ENCODE assay signal across 8 cellular contexts in genomic region chr1:38013027-38013588, GRCh38. TPM values are rescaled to one million over a fixed set of nuclear protein-coding genes. Genes with fewer than 3 reads are reported as not detected.
A peak's percentile ranks its signal among the peaks of the same experiment; 100 is the strongest.
DNase-seq lines count a peak whose midpoint lies in the region; ATAC-seq and TF ChIP-seq lines count a peak whose summit lies in the region.

No MANE protein-coding gene starts in this region.

- peaks cover 46% of the 10 kb centered on the region for H3K4me1 Mint-ChIP-seq in activated CD4-positive, alpha-beta T cell treated with anti-CD3 and anti-CD28 coated beads, Interleukin-2, amount 10 ng/mL, durations not matched to agents 24 days and 14 days
- peaks cover 27% of the 10 kb centered on the region for H3K4me1 Mint-ChIP-seq in type B pancreatic cell (ENCODE audit: unreplicated experiment)

- H3K9me3 ChIP-seq in MG63, result no peaks in the 10 kb centered on the region
- H3K9me3 ChIP-seq in breast epithelium, result no peaks in the 10 kb centered on the region

- no peak for TF ChIP-seq CTCF in breast epithelium (IDR thresholded peaks at IDR 0.05)
- TF ChIP-seq CTCF in lower leg skin (IDR thresholded peaks at IDR 0.05), result no peak
- TF ChIP-seq CTCF in type B pancreatic cell (conservative IDR thresholded peaks at IDR 0.05), result no peak

- no peaks in the 10 kb centered on the region for H3K27me3 ChIP-seq in MG63
- no peaks in the 10 kb centered on the region for H3K27me3 ChIP-seq in breast epithelium

- ATAC-seq in HG02759 (IDR thresholded peaks at IDR 0.05; ENCODE audit: unreplicated experiment), result no peak

- TF ChIP-seq POLR2A in breast epithelium (IDR thresholded peaks at IDR 0.05), result no peak
- no peak for TF ChIP-seq POLR2A in lower leg skin (IDR thresholded peaks at IDR 0.05)

- peak overlapping the region; percentile 95 for H3K27ac Mint-ChIP-seq in activated CD4-positive, alpha-beta T cell treated with anti-CD3 and anti-CD28 coated beads, Interleukin-2, amount 10 ng/mL, durations not matched to agents 24 days and 14 days
- H3K27ac Mint-ChIP-seq in type B pancreatic cell, result peak overlapping the region; percentile 98

- H3K36me3 Mint-ChIP-seq in activated CD4-positive, alpha-beta T cell treated with anti-CD3 and anti-CD28 coated beads, Interleukin-2, amount 10 ng/mL, durations not matched to agents 24 days and 14 days (ENCODE audit: low read depth), result peaks cover 32% of the 10 kb centered on the region
- no peaks in the 10 kb centered on the region for H3K36me3 Mint-ChIP-seq in type B pancreatic cell

- DNase-seq in activated CD4-positive, alpha-beta T cell treated with anti-CD3 and anti-CD28 coated beads, Interleukin-2, amount 10 ng/mL, durations not matched to agents 24 days and 14 days, result no peak
- DNase-seq in activated CD4-positive, alpha-beta T cell treated with anti-CD3 and anti-CD28 coated beads for 4 hours, result no peak
- DNase-seq in MG63, result peak; percentile 28
- no peak for DNase-seq in breast epithelium (ENCODE audit: low spot score in 2 of 2)
- DNase-seq in lower leg skin (ENCODE audit: low spot score in 2 of 2), result no peak
- no peak for DNase-seq in type B pancreatic cell (ENCODE audit: extremely low spot score, unreplicated experiment)
- no peak for DNase-seq in AML-193 (lab: John Stamatoyannopoulos, UW)

- WGBS in lower leg skin, 2 donors, result 6 to 7% methylated on average over 8 of the region's 8 CpGs

- H3K4me3 Mint-ChIP-seq in activated CD4-positive, alpha-beta T cell treated with anti-CD3 and anti-CD28 coated beads, Interleukin-2, amount 10 ng/mL, durations not matched to agents 24 days and 14 days, result peak overlapping the region; percentile 92
- peak overlapping the region; percentile 97 for H3K4me3 Mint-ChIP-seq in type B pancreatic cell

- H3K27me3 Mint-ChIP-seq in activated CD4-positive, alpha-beta T cell treated with anti-CD3 and anti-CD28 coated beads, Interleukin-2, amount 10 ng/mL, durations not matched to agents 24 days and 14 days, result no peaks in the 10 kb centered on the region
- peaks cover 2% of the 10 kb centered on the region for H3K27me3 Mint-ChIP-seq in type B pancreatic cell

- H3K4me3 ChIP-seq in MG63, result peak overlapping the region; percentile 99
- H3K4me3 ChIP-seq in breast epithelium, result peak overlapping the region; percentile 80 to 93 (median 82)
- H3K4me3 ChIP-seq in lower leg skin (ENCODE audit: low read depth, poor library complexity, severe bottlenecking), result peak overlapping the region; percentile 55

- H3K36me3 ChIP-seq in MG63 (peaks cover 46% of the 10 kb centered on the region), breast epithelium (no peaks in the 10 kb centered on the region)

- no peaks in the 10 kb centered on the region for H3K9me3 Mint-ChIP-seq in activated CD4-positive, alpha-beta T cell treated with anti-CD3 and anti-CD28 coated beads, Interleukin-2, amount 10 ng/mL, durations not matched to agents 24 days and 14 days
- no peaks in the 10 kb centered on the region for H3K9me3 Mint-ChIP-seq in type B pancreatic cell

- peaks cover 3 to 9% of the 10 kb centered on the region in 2 donors for H3K4me1 ChIP-seq in breast epithelium

- intact Hi-C loops in activated CD4-positive, alpha-beta T cell treated with anti-CD3 and anti-CD28 coated beads, Interleukin-2, amount 10 ng/mL, durations not matched to agents 24 days and 14 days (cut with micrococcal nuclease), result loop anchor here (2.0 to 5.0 kb wide), 2 partner anchors 320 to 536 kb away; partner anchors contain the start of gene CDCA8
- intact Hi-C loops in breast epithelium (cut with DNase I; ENCODE audit: low total_unique reads), result no loop called here
- intact Hi-C loops in lower leg skin (cut with DNase I; ENCODE audit: low total_unique reads), result no loop called here

- H3K27ac ChIP-seq in breast epithelium, result peak overlapping the region; percentile 94 to 97

RNA-seq across cellular contexts. Expression of gene UTP11, which starts 0.6 kb away (rescaled TPM):
- total RNA-seq in activated CD4-positive, alpha-beta T cell treated with anti-CD3 and anti-CD28 coated beads, Interleukin-2, amount 10 ng/mL, durations not matched to agents 24 days and 14 days, result 99.5 and 111 TPM in 2 replicates
- 101 and 200 TPM in 2 replicates for total RNA-seq in MG63 (2014; rRNA removed; shearing (Covaris generic); ENCODE audit: low replicate concordance)
- total RNA-seq in breast epithelium (10 to 100 TPM; 22.6 to 29.2 (median 25.6) TPM), lower leg skin (10 to 100 TPM; 34.6 to 49.8 (median 37.9) TPM), type B pancreatic cell (ENCODE audit: low replicate concordance) (22.7 and 33.1 TPM in 2 replicates)

RNA-seq across cellular contexts. Expression of gene FHL3, which starts 7.8 kb away (rescaled TPM):
- 40.8 and 41.9 TPM in 2 replicates for total RNA-seq in activated CD4-positive, alpha-beta T cell treated with anti-CD3 and anti-CD28 coated beads, Interleukin-2, amount 10 ng/mL, durations not matched to agents 24 days and 14 days
- 13.7 and 26.0 TPM in 2 replicates for total RNA-seq in MG63 (2014; rRNA removed; shearing (Covaris generic); ENCODE audit: low replicate concordance)
- total RNA-seq in breast epithelium, result 10 to 100 TPM; 11.8 to 22.6 (median 21.4) TPM
- total RNA-seq in lower leg skin, result 10 to 100 TPM; 20.1 to 25.8 (median 21.9) TPM
- 7.0 and 25.1 TPM in 2 replicates for total RNA-seq in type B pancreatic cell (ENCODE audit: low replicate concordance)

RNA-seq across cellular contexts. Expression of gene SF3A3, which starts 23.3 kb away (rescaled TPM):
- 132 and 144 TPM in 2 replicates for total RNA-seq in activated CD4-positive, alpha-beta T cell treated with anti-CD3 and anti-CD28 coated beads, Interleukin-2, amount 10 ng/mL, durations not matched to agents 24 days and 14 days
- 91.1 and 159 TPM in 2 replicates for total RNA-seq in MG63 (2014; rRNA removed; shearing (Covaris generic); ENCODE audit: low replicate concordance)
- total RNA-seq in breast epithelium (10 to 100 TPM; 51.8 to 61.8 (median 54.4) TPM), lower leg skin (10 to 100 TPM; 33.6 to 68.9 (median 36.9) TPM), type B pancreatic cell (ENCODE audit: low replicate concordance) (56.1 and 86.5 TPM in 2 replicates)

RNA-seq across cellular contexts. Expression of gene POU3F1, which starts 33.5 kb away (rescaled TPM):
- total RNA-seq in activated CD4-positive, alpha-beta T cell treated with anti-CD3 and anti-CD28 coated beads, Interleukin-2, amount 10 ng/mL, durations not matched to agents 24 days and 14 days, result 1.4 and 1.5 TPM in 2 replicates
- not detected in 2 replicates for total RNA-seq in MG63 (2014; rRNA removed; shearing (Covaris generic); ENCODE audit: low replicate concordance)
- total RNA-seq in breast epithelium (under 1 TPM in 1 of 3 donors, not detected in 2; 0.29 TPM), lower leg skin (10 to 100 TPM; 19.1 to 53.3 (median 35.4) TPM), type B pancreatic cell (ENCODE audit: low replicate concordance) (0.69 and 2.8 TPM in 2 replicates)
